ENCODE assay signal across 22 cellular contexts in genomic region chr16:69118994-69119393, GRCh38.
"Had no signal": no experiment of that assay in that cellular context is flagged by ENCODE, and none has a peak within 500 bp of the region (broad histone marks: within the 10 kb centered on the region; RNA-seq: fewer than 3 reads in every experiment).

No MANE protein-coding gene starts in this region.

- H3K4me3 ChIP-seq: coronary artery, mucosa of descending colon, prostate gland, right atrium auricular region, skin epidermis, suprapubic skin, transverse colon, vagina had no signal

- H3K27me3 ChIP-seq: neutrophil, right atrium auricular region, suprapubic skin, transverse colon, vagina had no signal

- H3K9me3 Mint-ChIP-seq: mesothelial cell of epicardium; naive B cell; natural killer cell treated with Interleukin-12 subunit alpha and Interleukin-12 subunit beta and Interleukin-15 and Interleukin-18, amount 100 ng/mL, for 72 hours; neural crest cell; stimulated activated naive CD8-positive, alpha-beta T cell treated with anti-CD3 and anti-CD28 coated beads, Interleukin-15, amount 100 ng/mL, for 72 hours had no signal

- H3K4me3 Mint-ChIP-seq: mesothelial cell of epicardium; naive B cell; natural killer cell treated with Interleukin-12 subunit alpha and Interleukin-12 subunit beta and Interleukin-15 and Interleukin-18, amount 100 ng/mL, for 72 hours; neural crest cell; stimulated activated naive CD8-positive, alpha-beta T cell treated with anti-CD3 and anti-CD28 coated beads, Interleukin-15, amount 100 ng/mL, for 72 hours had no signal

- H3K27me3 Mint-ChIP-seq: naive B cell; natural killer cell treated with Interleukin-12 subunit alpha and Interleukin-12 subunit beta and Interleukin-15 and Interleukin-18, amount 100 ng/mL, for 72 hours; stimulated activated naive CD8-positive, alpha-beta T cell treated with anti-CD3 and anti-CD28 coated beads, Interleukin-15, amount 100 ng/mL, for 72 hours had no signal

- ATAC-seq: mucosa of descending colon; natural killer cell treated with Interleukin-12 subunit alpha and Interleukin-12 subunit beta and Interleukin-15 and Interleukin-18, amount 100 ng/mL, for 72 hours; stimulated activated naive CD8-positive, alpha-beta T cell treated with anti-CD3 and anti-CD28 coated beads, Interleukin-15, amount 100 ng/mL, for 72 hours had no signal

- H3K9me3 ChIP-seq: mucosa of descending colon, neutrophil, prostate gland, right atrium auricular region, suprapubic skin, transverse colon, vagina had no signal

- H3K27ac ChIP-seq: coronary artery, neutrophil, parathyroid adenoma, prostate gland, right atrium auricular region, skin epidermis, suprapubic skin, transverse colon, vagina had no signal

- H3K27ac Mint-ChIP-seq: mesothelial cell of epicardium; natural killer cell treated with Interleukin-12 subunit alpha and Interleukin-12 subunit beta and Interleukin-15 and Interleukin-18, amount 100 ng/mL, for 72 hours had no signal

- DNase-seq: dermis blood vessel endothelial cell; mesenchymal stem cell; naive B cell; stimulated activated CD4-positive, alpha-beta T cell treated with anti-CD3 and anti-CD28 coated beads, Interleukin-12 subunit alpha, Interleukin-12 subunit beta, amount 100 ng/mL, for 4 hours; stimulated activated CD4-positive, alpha-beta T cell treated with anti-CD3 and anti-CD28 coated beads, Interleukin-1b, Interleukin-23, amount 100 ng/mL, for 48 hours; stimulated activated CD4-positive, alpha-beta T cell treated with anti-CD3 and anti-CD28 coated beads, Interleukin-4, amount 100 ng/mL, for 1 hour; stimulated activated CD8-positive, alpha-beta memory T cell treated with anti-CD3 and anti-CD28 coated beads, Interleukin-4, amount 100 ng/mL, for 48 hours; stimulated activated naive CD4-positive, alpha-beta T cell; stimulated activated naive CD8-positive, alpha-beta T cell treated with anti-CD3 and anti-CD28 coated beads, Interleukin-15, amount 100 ng/mL, for 72 hours; transverse colon had no signal

- H3K4me1 ChIP-seq: prostate gland had no signal

- H3K4me1 Mint-ChIP-seq: mesothelial cell of epicardium had no signal

- H3K36me3 Mint-ChIP-seq: natural killer cell treated with Interleukin-12 subunit alpha and Interleukin-12 subunit beta and Interleukin-15 and Interleukin-18, amount 100 ng/mL, for 72 hours had no signal

- H3K9ac ChIP-seq: parathyroid adenoma had no signal
